23 cellular contexts compared by ENCODE assay signal in genomic region chr21:34021726-34022125, GRCh38. TPM values are rescaled to one million over a fixed set of nuclear protein-coding genes. Genes with fewer than 3 reads are reported as not detected.
DNase-seq lines count a peak whose midpoint lies in the region; ATAC-seq, FAIRE-seq and TF ChIP-seq lines count a peak whose summit lies in the region.
"Had no signal": no experiment of that assay in that cellular context is flagged by ENCODE, and none has a peak within 500 bp of the region (broad histone marks: within the 10 kb centered on the region; RNA-seq: fewer than 3 reads in every experiment).

No MANE protein-coding gene starts in this region.

- H3K4me2 ChIP-seq in BLaER1 (peak overlapping the region; percentile 63), OCI-LY3 (ENCODE audit: low read length) (0 out of 2 replicates have a peak overlapping the region, but pooled peaks have one; percentile 35)
- H3K4me2 ChIP-seq: KMS-11 had no signal

- no peak for TF ChIP-seq POLR2A in GM12891 (IDR thresholded peaks at IDR 0.05; ENCODE audit: low read depth, low read length)

- peak overlapping the region; percentile 75 for H3K27ac ChIP-seq in BLaER1
- no peak overlapping the region; the same call in 1 of the 2 replicates for H3K27ac ChIP-seq in OCI-LY3 (ENCODE audit: low read length)
- H3K27ac ChIP-seq in CD8-positive, alpha-beta T cell (ENCODE audit: low read depth, low read length): no peak overlapping the region
- H3K27ac ChIP-seq: C4-2B, KMS-11, SK-N-MC had no signal

- FAIRE-seq in GM12891 (lab: Jason Lieb, UNC): peak; percentile 56
- no peak for FAIRE-seq in bronchial epithelial cell (lab: Jason Lieb, UNC)
- FAIRE-seq: A204.1 had no signal

- no peak for DNase-seq in GM12891 (ENCODE audit: insufficient read length, low spot score)
- peak; percentile 44 for DNase-seq in bronchial epithelial cell (ENCODE audit: low read depth)
- DNase-seq in CD8-positive, alpha-beta T cell: no peak
- DNase-seq in NCI-H526 (lab: John Stamatoyannopoulos, UW): no peak
- DNase-seq: Calu3, DMS153, IMR-90, NCI-H1092, NCI-H1436 treated with DMSO at 0.1 percent for 48 hours, NCI-H1930, NCI-H526 treated with DMSO at 0.1 percent for 48 hours, OCI-M1, Peyer's patch, SIG-M5, T-helper 17 cell had no signal

- H3K4me3 ChIP-seq in BLaER1: no peak overlapping the region
- H3K4me3 ChIP-seq in OCI-LY3 (ENCODE audit: low read length): no peak overlapping the region
- H3K4me3 ChIP-seq in bronchial epithelial cell (ENCODE audit: low read depth, low read length): no peak overlapping the region
- H3K4me3 ChIP-seq in CD8-positive, alpha-beta T cell (ENCODE audit: low read depth, low read length): no peak overlapping the region
- H3K4me3 ChIP-seq: Peyer's patch, SK-N-MC had no signal

- peaks cover 2% of the 10 kb centered on the region for H3K9me3 Mint-ChIP-seq in CD8-positive, alpha-beta T cell

- TF ChIP-seq CTCF in OCI-LY3 (IDR thresholded peaks at IDR 0.05; ENCODE audit: low read depth, low read length): no peak
- no peak for TF ChIP-seq CTCF in bronchial epithelial cell (IDR thresholded peaks at IDR 0.05; ENCODE audit: insufficient read depth, low read length, severe bottlenecking)
- no peak for TF ChIP-seq CTCF in CD8-positive, alpha-beta T cell (IDR thresholded peaks at IDR 0.05)

- H3K4me1 Mint-ChIP-seq in CD8-positive, alpha-beta T cell (ENCODE audit: low read depth): peaks cover 27% of the 10 kb centered on the region

- H4K20me1 ChIP-seq in BLaER1 (no peaks in the 10 kb centered on the region), OCI-LY3 (ENCODE audit: insufficient read depth, low read length) (no peaks in the 10 kb centered on the region)

- no peak for ATAC-seq in CD8-positive, alpha-beta T cell
- ATAC-seq in esophagus mucosa: no peak
- no peak for ATAC-seq in GM21360 (IDR thresholded peaks at IDR 0.05; ENCODE audit: unreplicated experiment)
- ATAC-seq: T-helper 17 cell had no signal

- no peak overlapping the region for H2AFZ ChIP-seq in OCI-LY3 (ENCODE audit: low read depth, low read length)

- H3K27ac Mint-ChIP-seq in CD8-positive, alpha-beta T cell: no peak overlapping the region
- H3K27ac Mint-ChIP-seq: T-helper 17 cell had no signal

- H3K4me1 ChIP-seq in BLaER1 (peaks cover 67% of the 10 kb centered on the region), OCI-LY3 (ENCODE audit: low read length) (peaks cover 71% of the 10 kb centered on the region)
- H3K4me1 ChIP-seq in CD8-positive, alpha-beta T cell (ENCODE audit: insufficient read depth, low read length): peaks cover 36% of the 10 kb centered on the region

- no peak overlapping the region for H3K4me3 Mint-ChIP-seq in CD8-positive, alpha-beta T cell
- H3K4me3 Mint-ChIP-seq: T-helper 17 cell had no signal

- intact Hi-C loops in CD8-positive, alpha-beta T cell (cut with DNase I, micrococcal nuclease): loop anchor here (5.0 to 10.0 kb wide), 3 partner anchors 44 to 99 kb away; no protein-coding TSS in a partner anchor

- H3K36me3 ChIP-seq in BLaER1 (no peaks in the 10 kb centered on the region), OCI-LY3 (replicated peaks; ENCODE audit: low read depth, low read length) (peaks cover 10% of the 10 kb centered on the region), bronchial epithelial cell (ENCODE audit: control insufficient read depth, insufficient read depth, low read length) (no peaks in the 10 kb centered on the region)
- H3K36me3 ChIP-seq in CD8-positive, alpha-beta T cell (ENCODE audit: insufficient read depth, low read length): no peaks in the 10 kb centered on the region
- H3K36me3 ChIP-seq: Peyer's patch had no signal

- no peaks in the 10 kb centered on the region for H3K79me2 ChIP-seq in OCI-LY3 (ENCODE audit: low read length)

- H3K27me3 ChIP-seq in BLaER1 (no peaks in the 10 kb centered on the region), OCI-LY3 (ENCODE audit: low read depth, low read length) (no peaks in the 10 kb centered on the region), bronchial epithelial cell (ENCODE audit: control insufficient read depth, insufficient read depth, low read length) (no peaks in the 10 kb centered on the region)
- H3K27me3 ChIP-seq in CD8-positive, alpha-beta T cell (ENCODE audit: insufficient read depth, low read length): no peaks in the 10 kb centered on the region
- H3K27me3 ChIP-seq: Peyer's patch had no signal

- H3K9me3 ChIP-seq in BLaER1: peaks cover 12% of the 10 kb centered on the region
- H3K9me3 ChIP-seq in OCI-LY3 (ENCODE audit: insufficient read depth, low read length): peaks cover 11% of the 10 kb centered on the region
- peaks cover 6% of the 10 kb centered on the region for H3K9me3 ChIP-seq in CD8-positive, alpha-beta T cell (ENCODE audit: low read length)

- POLR2A ChIA-PET in CD8-positive, alpha-beta T cell (lab: Charles Lee): interaction anchor here (0.6 to 1.0 kb wide), 2 partner anchors 14 to 51 kb away, joined by 3 read pairs; partner anchors contain the start of genes MRPS6 and SLC5A3

- H3K36me3 Mint-ChIP-seq in CD8-positive, alpha-beta T cell: no peaks in the 10 kb centered on the region

- H3K9ac ChIP-seq in BLaER1: no peak overlapping the region
- no peak overlapping the region for H3K9ac ChIP-seq in OCI-LY3 (ENCODE audit: low read length)
- H3K9ac ChIP-seq: KMS-11 had no signal

- H3K27me3 Mint-ChIP-seq in CD8-positive, alpha-beta T cell (ENCODE audit: low read depth): no peaks in the 10 kb centered on the region
- H3K27me3 Mint-ChIP-seq: T-helper 17 cell had no signal

- CTCF ChIA-PET in CD8-positive, alpha-beta T cell (lab: Charles Lee): no interaction called here

TF ChIP-seq in GM12891, 5 proteins besides CTCF, POLR2A, EP300 and RAD21:
- TF ChIP-seq SPI1 (IDR thresholded peaks at IDR 0.05; ENCODE audit: low read depth, low read length): no peak
- no peak for TF ChIP-seq POLR2AphosphoS5 (IDR thresholded peaks at IDR 0.05; ENCODE audit: low read depth, low read length)
- no peak for TF ChIP-seq PAX5 (IDR thresholded peaks at IDR 0.05; ENCODE audit: insufficient read depth, low read length, severe bottlenecking)
- TF ChIP-seq POU2F2 (IDR thresholded peaks at IDR 0.05; ENCODE audit: low read depth, low read length): no peak
- no peak for TF ChIP-seq TAF1 (IDR thresholded peaks at IDR 0.05; ENCODE audit: low read depth, low read length)

RNA-seq across cellular contexts. Expression of gene MRPS6, which starts 51.7 kb away (rescaled TPM):
- 91.7 TPM for polyA plus RNA-seq in GM12891 (2012; ENCODE audit: low read depth, missing spikeins)
- total RNA-seq in bronchial epithelial cell (12.0 and 14.2 TPM in 2 replicates), esophagus mucosa (31.0 TPM)
- 10 to 100 TPM; 14.3 to 15.4 TPM for total RNA-seq in CD8-positive, alpha-beta T cell

RNA-seq across cellular contexts. Expression of gene SLC5A3, which starts 51.7 kb away (rescaled TPM):
- 3.3 TPM for polyA plus RNA-seq in GM12891 (2012; ENCODE audit: low read depth, missing spikeins)
- total RNA-seq in bronchial epithelial cell (24.1 and 34.0 TPM in 2 replicates), esophagus mucosa (5.6 TPM)
- total RNA-seq in CD8-positive, alpha-beta T cell: 1 to 10 TPM; 4.6 to 5.2 TPM
